In genomic region chrX:51395807-51396728, GRCh38 we compare ENCODE assay signal across 8 cellular contexts.
DNase-seq lines count a peak whose midpoint lies in the region; ATAC-seq and TF ChIP-seq lines count a peak whose summit lies in the region.

No MANE protein-coding gene starts in this region.

- H3K9me3 ChIP-seq in colonic mucosa (no peaks in the 10 kb centered on the region), muscle layer of colon (ENCODE audit: low read length) (no peaks in the 10 kb centered on the region)

- H3K4me1 ChIP-seq in colonic mucosa (no peaks in the 10 kb centered on the region), muscle layer of colon (ENCODE audit: insufficient read depth, low read length) (no peaks in the 10 kb centered on the region)

- TF ChIP-seq CTCF in colonic mucosa (IDR thresholded peaks at IDR 0.05) = no peak

- H3K27ac ChIP-seq in colonic mucosa (no peak overlapping the region), muscle layer of colon (ENCODE audit: low read depth, low read length) (no peak overlapping the region)

- peaks cover 44% of the 10 kb centered on the region for H3K4me1 Mint-ChIP-seq in activated CD4-positive, alpha-beta T cell treated with anti-CD3 and anti-CD28 coated beads for 36 hours
- H3K4me1 Mint-ChIP-seq in stimulated activated memory B cell treated with anti-CD40 and anti-IgM and Interleukin-4, amounts not matched to agents 10 μg/mL and 1 μg/mL and 100 μg/mL, for 72 hours = peaks cover 7% of the 10 kb centered on the region

- H3K9me3 Mint-ChIP-seq in activated CD4-positive, alpha-beta T cell treated with anti-CD3 and anti-CD28 coated beads for 36 hours (ENCODE audit: low read depth) = peaks cover 3% of the 10 kb centered on the region
- H3K9me3 Mint-ChIP-seq in stimulated activated memory B cell treated with anti-CD40 and anti-IgM and Interleukin-4, amounts not matched to agents 10 μg/mL and 1 μg/mL and 100 μg/mL, for 72 hours = no peaks in the 10 kb centered on the region

- peak; percentile 77 for ATAC-seq in activated CD4-positive, alpha-beta T cell treated with anti-CD3 and anti-CD28 coated beads for 36 hours
- peak; percentile 90 for ATAC-seq in stimulated activated memory B cell treated with anti-CD40 and anti-IgM and Interleukin-4, amounts not matched to agents 10 μg/mL and 1 μg/mL and 100 μg/mL, for 72 hours
- no peak for ATAC-seq in GM19395 (IDR thresholded peaks at IDR 0.05; ENCODE audit: unreplicated experiment)
- ATAC-seq in HG02610 (IDR thresholded peaks at IDR 0.05; ENCODE audit: unreplicated experiment) = no peak

- no peaks in the 10 kb centered on the region for H3K36me3 Mint-ChIP-seq in activated CD4-positive, alpha-beta T cell treated with anti-CD3 and anti-CD28 coated beads for 36 hours (ENCODE audit: low read depth)
- no peaks in the 10 kb centered on the region for H3K36me3 Mint-ChIP-seq in stimulated activated memory B cell treated with anti-CD40 and anti-IgM and Interleukin-4, amounts not matched to agents 10 μg/mL and 1 μg/mL and 100 μg/mL, for 72 hours

- peak overlapping the region; percentile 81 for H3K4me3 Mint-ChIP-seq in activated CD4-positive, alpha-beta T cell treated with anti-CD3 and anti-CD28 coated beads for 36 hours
- peak overlapping the region; percentile 84 for H3K4me3 Mint-ChIP-seq in stimulated activated memory B cell treated with anti-CD40 and anti-IgM and Interleukin-4, amounts not matched to agents 10 μg/mL and 1 μg/mL and 100 μg/mL, for 72 hours

- no peaks in the 10 kb centered on the region for H3K27me3 ChIP-seq in H7 (ENCODE audit: control insufficient read depth, insufficient read depth, low read length)
- H3K27me3 ChIP-seq in colonic mucosa = no peaks in the 10 kb centered on the region
- H3K27me3 ChIP-seq in muscle layer of colon (ENCODE audit: control insufficient read depth in 1 of 2, insufficient read depth in 2 of 2, low read length in 2 of 2) = peaks cover 0 to 4% of the 10 kb centered on the region in 2 donors

- intact Hi-C loops in activated CD4-positive, alpha-beta T cell treated with anti-CD3 and anti-CD28 coated beads for 36 hours (cut with DNase I, micrococcal nuclease) = loop anchor here in 1 of 2 experiments (1.0 to 2.0 kb wide), 3 partner anchors 25 to 101 kb away; no protein-coding TSS in a partner anchor
- intact Hi-C loops in colonic mucosa (cut with DNase I) = no loop called here

- no peaks in the 10 kb centered on the region for H3K27me3 Mint-ChIP-seq in activated CD4-positive, alpha-beta T cell treated with anti-CD3 and anti-CD28 coated beads for 36 hours
- H3K27me3 Mint-ChIP-seq in stimulated activated memory B cell treated with anti-CD40 and anti-IgM and Interleukin-4, amounts not matched to agents 10 μg/mL and 1 μg/mL and 100 μg/mL, for 72 hours = no peaks in the 10 kb centered on the region

- POLR2A ChIA-PET in activated CD4-positive, alpha-beta T cell treated with anti-CD3 and anti-CD28 coated beads for 36 hours (lab: Charles Lee) = no interaction called here

- H3K27ac Mint-ChIP-seq in activated CD4-positive, alpha-beta T cell treated with anti-CD3 and anti-CD28 coated beads for 36 hours = peak overlapping the region; percentile 84
- peak overlapping the region; percentile 83 for H3K27ac Mint-ChIP-seq in stimulated activated memory B cell treated with anti-CD40 and anti-IgM and Interleukin-4, amounts not matched to agents 10 μg/mL and 1 μg/mL and 100 μg/mL, for 72 hours

- H3K36me3 ChIP-seq in H7 (replicated peaks; ENCODE audit: control insufficient read depth, insufficient read depth, low read length) (no peaks in the 10 kb centered on the region), colonic mucosa (no peaks in the 10 kb centered on the region), muscle layer of colon (ENCODE audit: insufficient read depth, low read length) (no peaks in the 10 kb centered on the region)

- peak overlapping the region; percentile 32; the same call in 1 of the 2 replicates for H3K4me3 ChIP-seq in H7 (ENCODE audit: insufficient read depth, low read depth, low read length)
- peak overlapping the region; percentile 24 for H3K4me3 ChIP-seq in colonic mucosa
- peak overlapping the region; percentile 22 to 51 for H3K4me3 ChIP-seq in muscle layer of colon (ENCODE audit: low read depth in 1 of 2, low read length in 2 of 2)

- peak overlapping the region in 1 of 2 donors; percentile 35 for H3K9ac ChIP-seq in colonic mucosa (ENCODE audit: low read depth in 2 of 2, low read length in 2 of 2)
- no peak overlapping the region for H3K9ac ChIP-seq in muscle layer of colon (ENCODE audit: low read length)

- CTCF ChIA-PET in activated CD4-positive, alpha-beta T cell treated with anti-CD3 and anti-CD28 coated beads for 36 hours (lab: Charles Lee) = interaction anchor here (1.2 to 2.5 kb wide), 2 partner anchors 25 to 60 kb away, joined by 3 to 11 read pairs; no protein-coding TSS in a partner anchor

- DNase-seq in H7 (peak; percentile 63), colonic mucosa (no peak), NCI-H2171 treated with DMSO at 0.1 percent for 48 hours (lab: John Stamatoyannopoulos, UW) (no peak)
- peak; percentile 77 for DNase-seq in activated CD4-positive, alpha-beta T cell treated with anti-CD3 and anti-CD28 coated beads for 36 hours

Comparison
In these comparisons a context has a peak if more than half of its experiments do, and no peak if none do; other contexts are left out.
1. DNase-seq: peak in H7 (single experiment) and activated CD4-positive, alpha-beta T cell treated with anti-CD3 and anti-CD28 coated beads for 36 hours (single experiment); none in colonic mucosa (single experiment) and NCI-H2171 treated with DMSO at 0.1 percent for 48 hours (single experiment).
2. ATAC-seq: peak in activated CD4-positive, alpha-beta T cell treated with anti-CD3 and anti-CD28 coated beads for 36 hours (single experiment) and stimulated activated memory B cell treated with anti-CD40 and anti-IgM and Interleukin-4, amounts not matched to agents 10 μg/mL and 1 μg/mL and 100 μg/mL, for 72 hours (single experiment); none in GM19395 (single experiment) and HG02610 (single experiment).
3. Peak in every context shown above with its lines, with median percentiles within 50 percentile points of each other: H3K4me3 ChIP-seq.